In genomic region chr12:75977952-75978671, GRCh38 we compare ENCODE assay signal across 1 cellular context.
TF ChIP-seq lines count a peak whose summit lies in the region.

No MANE protein-coding gene starts in this region.

TF ChIP-seq in GM23338, 12 proteins besides CTCF, POLR2A, EP300 and RAD21 (continued from another document):
- TF ChIP-seq, protein P1, sequence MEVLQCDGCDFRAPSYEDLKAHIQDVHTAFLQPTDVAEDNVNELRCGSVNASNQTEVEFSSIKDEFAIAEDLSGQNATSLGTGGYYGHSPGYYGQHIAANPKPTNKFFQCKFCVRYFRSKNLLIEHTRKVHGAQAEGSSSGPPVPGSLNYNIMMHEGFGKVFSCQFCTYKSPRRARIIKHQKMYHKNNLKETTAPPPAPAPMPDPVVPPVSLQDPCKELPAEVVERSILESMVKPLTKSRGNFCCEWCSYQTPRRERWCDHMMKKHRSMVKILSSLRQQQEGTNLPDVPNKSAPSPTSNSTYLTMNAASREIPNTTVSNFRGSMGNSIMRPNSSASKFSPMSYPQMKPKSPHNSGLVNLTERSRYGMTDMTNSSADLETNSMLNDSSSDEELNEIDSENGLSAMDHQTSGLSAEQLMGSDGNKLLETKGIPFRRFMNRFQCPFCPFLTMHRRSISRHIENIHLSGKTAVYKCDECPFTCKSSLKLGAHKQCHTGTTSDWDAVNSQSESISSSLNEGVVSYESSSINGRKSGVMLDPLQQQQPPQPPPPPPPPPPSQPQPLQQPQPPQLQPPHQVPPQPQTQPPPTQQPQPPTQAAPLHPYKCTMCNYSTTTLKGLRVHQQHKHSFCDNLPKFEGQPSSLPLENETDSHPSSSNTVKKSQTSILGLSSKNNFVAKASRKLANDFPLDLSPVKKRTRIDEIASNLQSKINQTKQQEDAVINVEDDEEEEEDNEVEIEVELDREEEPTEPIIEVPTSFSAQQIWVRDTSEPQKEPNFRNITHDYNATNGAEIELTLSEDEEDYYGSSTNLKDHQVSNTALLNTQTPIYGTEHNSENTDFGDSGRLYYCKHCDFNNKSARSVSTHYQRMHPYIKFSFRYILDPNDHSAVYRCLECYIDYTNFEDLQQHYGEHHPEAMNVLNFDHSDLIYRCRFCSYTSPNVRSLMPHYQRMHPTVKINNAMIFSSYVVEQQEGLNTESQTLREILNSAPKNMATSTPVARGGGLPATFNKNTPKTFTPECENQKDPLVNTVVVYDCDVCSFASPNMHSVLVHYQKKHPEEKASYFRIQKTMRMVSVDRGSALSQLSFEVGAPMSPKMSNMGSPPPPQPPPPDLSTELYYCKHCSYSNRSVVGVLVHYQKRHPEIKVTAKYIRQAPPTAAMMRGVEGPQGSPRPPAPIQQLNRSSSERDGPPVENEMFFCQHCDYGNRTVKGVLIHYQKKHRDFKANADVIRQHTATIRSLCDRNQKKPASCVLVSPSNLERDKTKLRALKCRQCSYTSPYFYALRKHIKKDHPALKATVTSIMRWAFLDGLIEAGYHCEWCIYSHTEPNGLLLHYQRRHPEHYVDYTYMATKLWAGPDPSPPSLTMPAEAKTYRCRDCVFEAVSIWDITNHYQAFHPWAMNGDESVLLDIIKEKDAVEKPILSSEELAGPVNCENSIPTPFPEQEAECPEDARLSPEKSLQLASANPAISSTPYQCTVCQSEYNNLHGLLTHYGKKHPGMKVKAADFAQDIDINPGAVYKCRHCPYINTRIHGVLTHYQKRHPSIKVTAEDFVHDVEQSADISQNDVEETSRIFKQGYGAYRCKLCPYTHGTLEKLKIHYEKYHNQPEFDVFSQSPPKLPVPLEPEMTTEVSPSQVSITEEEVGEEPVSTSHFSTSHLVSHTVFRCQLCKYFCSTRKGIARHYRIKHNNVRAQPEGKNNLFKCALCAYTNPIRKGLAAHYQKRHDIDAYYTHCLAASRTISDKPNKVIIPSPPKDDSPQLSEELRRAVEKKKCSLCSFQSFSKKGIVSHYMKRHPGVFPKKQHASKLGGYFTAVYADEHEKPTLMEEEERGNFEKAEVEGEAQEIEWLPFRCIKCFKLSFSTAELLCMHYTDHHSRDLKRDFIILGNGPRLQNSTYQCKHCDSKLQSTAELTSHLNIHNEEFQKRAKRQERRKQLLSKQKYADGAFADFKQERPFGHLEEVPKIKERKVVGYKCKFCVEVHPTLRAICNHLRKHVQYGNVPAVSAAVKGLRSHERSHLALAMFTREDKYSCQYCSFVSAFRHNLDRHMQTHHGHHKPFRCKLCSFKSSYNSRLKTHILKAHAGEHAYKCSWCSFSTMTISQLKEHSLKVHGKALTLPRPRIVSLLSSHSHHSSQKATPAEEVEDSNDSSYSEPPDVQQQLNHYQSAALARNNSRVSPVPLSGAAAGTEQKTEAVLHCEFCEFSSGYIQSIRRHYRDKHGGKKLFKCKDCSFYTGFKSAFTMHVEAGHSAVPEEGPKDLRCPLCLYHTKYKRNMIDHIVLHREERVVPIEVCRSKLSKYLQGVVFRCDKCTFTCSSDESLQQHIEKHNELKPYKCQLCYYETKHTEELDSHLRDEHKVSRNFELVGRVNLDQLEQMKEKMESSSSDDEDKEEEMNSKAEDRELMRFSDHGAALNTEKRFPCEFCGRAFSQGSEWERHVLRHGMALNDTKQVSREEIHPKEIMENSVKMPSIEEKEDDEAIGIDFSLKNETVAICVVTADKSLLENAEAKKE (CRISPR knock-in tag; IDR thresholded peaks at IDR 0.05) = no peak
- TF ChIP-seq EZH2phosphoT487 (IDR thresholded peaks at IDR 0.05; ENCODE audit: unreplicated experiment) = no peak
